ENCODE assay signal across 12 cellular contexts in the genomic region with DNA sequence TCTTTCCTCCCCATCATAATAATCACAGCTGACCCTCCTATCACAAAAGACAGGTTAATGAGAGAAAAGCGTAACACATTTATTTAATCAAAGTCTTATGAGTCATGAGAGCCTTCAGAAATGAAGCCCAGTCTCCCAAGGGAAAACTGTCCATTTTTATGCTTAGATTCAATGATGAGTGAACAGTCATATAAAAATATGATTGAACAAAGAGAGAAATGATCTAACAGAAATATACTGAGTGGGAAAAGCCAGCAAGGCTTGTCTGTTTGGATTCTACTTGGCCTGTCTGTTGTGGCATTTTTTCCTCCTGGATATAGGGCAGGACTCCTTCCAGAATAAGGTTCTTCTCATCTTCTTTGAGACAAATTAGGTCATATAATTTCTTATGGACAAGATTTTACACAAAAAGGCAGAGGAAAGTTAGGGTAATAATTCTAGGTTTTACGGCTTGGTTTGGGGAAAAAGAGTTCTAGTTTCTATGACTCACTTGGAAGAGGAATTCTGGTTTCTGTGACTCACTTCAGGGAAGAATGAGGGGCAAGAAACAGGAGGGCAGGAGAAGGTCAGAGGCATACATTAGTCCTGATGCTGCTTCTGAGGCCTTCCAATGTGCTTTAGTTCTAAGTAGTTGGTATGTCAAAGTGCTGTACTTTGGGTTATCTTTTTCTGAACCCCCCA.
A peak's percentile ranks its signal among the peaks of the same experiment; 100 is the strongest.
DNase-seq lines count a peak whose midpoint lies in the region; ATAC-seq and TF ChIP-seq lines count a peak whose summit lies in the region.
"Had no signal": no experiment of that assay in that cellular context is flagged by ENCODE, and none has a peak within 500 bp of the region (broad histone marks: within the 10 kb centered on the region; RNA-seq: fewer than 3 reads in every experiment).

No MANE protein-coding gene starts in this region.

- no peaks in the 10 kb centered on the region for H3K9me3 ChIP-seq in SJCRH30 (replicated peaks)
- no peaks in the 10 kb centered on the region for H3K9me3 ChIP-seq in ascending aorta

- no peak for TF ChIP-seq CTCF in ascending aorta (IDR thresholded peaks at IDR 0.05)

- H3K27me3 ChIP-seq in SJCRH30 (no peaks in the 10 kb centered on the region), ascending aorta (no peaks in the 10 kb centered on the region)

- DNase-seq in Daoy (ENCODE audit: low read depth) (peak; percentile 86), SJCRH30 (peak in 1 of 2 experiments; percentile 54), fibroblast of peridontal ligament (ENCODE audit: extremely low read depth) (peak; percentile 92), pulmonary artery endothelial cell (ENCODE audit: low read depth, low spot score) (peak; percentile 60), ascending aorta (ENCODE audit: low spot score in 2 of 2) (no peak)
- DNase-seq in activated CD8-positive, alpha-beta memory T cell treated with anti-CD3 and anti-CD28 coated beads for 24 hours = no peak
- DNase-seq: activated T-cell treated with anti-CD3 and anti-CD28 coated beads, Interleukin-2, amount 50 U/mL, for 4 hours; DMS 273 treated with DMSO at 0.1 percent for 48 hours; NCI-H526 had no signal

- peaks cover 30% of the 10 kb centered on the region for H3K4me1 ChIP-seq in SJCRH30
- no peaks in the 10 kb centered on the region for H3K4me1 ChIP-seq in ascending aorta

- ATAC-seq in HG02642 (IDR thresholded peaks at IDR 0.05; ENCODE audit: poor library complexity, unreplicated experiment) = no peak
- ATAC-seq in HG03139 (IDR thresholded peaks at IDR 0.05; ENCODE audit: unreplicated experiment) = no peak
- ATAC-seq: activated T-cell treated with anti-CD3 and anti-CD28 coated beads, Interleukin-2, amount 50 U/mL, for 4 hours had no signal

- H3K4me3 ChIP-seq in SJCRH30 (peak overlapping the region; percentile 18; the same call in 1 of the 2 replicates), ascending aorta (no peak overlapping the region)
- H3K4me3 ChIP-seq: lung had no signal

- intact Hi-C loops in ascending aorta (cut with DNase I) = no loop called here

- H3K27ac ChIP-seq in SJCRH30 = peak overlapping the region; percentile 91
- H3K27ac ChIP-seq in ascending aorta = peak overlapping the region in 1 of 2 donors; percentile 13

- no peaks in the 10 kb centered on the region for H3K36me3 ChIP-seq in SJCRH30
- no peaks in the 10 kb centered on the region for H3K36me3 ChIP-seq in ascending aorta

Comparison
In these comparisons a context has a peak if more than half of its experiments do, and no peak if none do; other contexts are left out.
1. DNase-seq: peak in Daoy (single experiment), fibroblast of peridontal ligament (single experiment) and pulmonary artery endothelial cell (single experiment); none in activated CD8-positive, alpha-beta memory T cell treated with anti-CD3 and anti-CD28 coated beads for 24 hours (single experiment) and ascending aorta (0 of 2).